In the genomic region with DNA sequence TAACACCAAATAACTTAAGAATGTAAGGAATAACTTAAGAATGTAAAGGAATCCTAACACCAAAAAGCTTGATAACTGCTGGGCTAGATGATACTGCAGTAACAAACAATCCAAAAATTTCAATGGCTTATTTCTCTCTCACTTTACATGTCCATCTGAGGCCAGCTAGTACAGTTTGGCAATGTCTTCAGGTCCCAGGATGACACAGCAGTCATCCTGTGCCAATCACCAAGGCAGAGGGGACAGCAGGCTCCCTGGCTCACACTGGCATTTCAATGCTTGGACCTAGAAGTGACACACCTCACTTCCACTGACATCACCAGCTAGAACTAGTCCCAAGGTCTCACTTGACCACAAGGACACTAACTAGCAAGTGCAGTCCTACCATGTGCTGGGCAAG, we compare ENCODE assay signal across 19 cellular contexts. TPM values are rescaled to one million over a fixed set of nuclear protein-coding genes. Genes with fewer than 3 reads are reported as not detected.
A peak's percentile ranks its signal among the peaks of the same experiment; 100 is the strongest.
DNase-seq lines count a peak whose midpoint lies in the region; ATAC-seq, FAIRE-seq and TF ChIP-seq lines count a peak whose summit lies in the region.
"Had no signal": no experiment of that assay in that cellular context is flagged by ENCODE, and none has a peak within 500 bp of the region (broad histone marks: within the 10 kb centered on the region; RNA-seq: fewer than 3 reads in every experiment).

No MANE protein-coding gene starts in this region.

- H3K9me3 ChIP-seq in GM23248 (ENCODE audit: low read depth) = no peaks in the 10 kb centered on the region
- H3K9me3 ChIP-seq in adrenal gland (replicated peaks in 1 of 3) = no peaks in the 10 kb centered on the region
- H3K9me3 ChIP-seq in psoas muscle = no peaks in the 10 kb centered on the region
- no peaks in the 10 kb centered on the region for H3K9me3 ChIP-seq in MM.1S (replicated peaks; ENCODE audit: insufficient read depth, low read length)
- H3K9me3 ChIP-seq: ascending aorta, BE2C, left lung had no signal

- H3K27me3 ChIP-seq in GM23248 (replicated peaks; ENCODE audit: insufficient read depth) (no peaks in the 10 kb centered on the region), adrenal gland (no peaks in the 10 kb centered on the region), psoas muscle (ENCODE audit: insufficient read depth in 3 of 3, low read length in 2 of 3) (no peaks in the 10 kb centered on the region), MM.1S (replicated peaks; ENCODE audit: insufficient read depth, low read length) (no peaks in the 10 kb centered on the region)
- H3K27me3 ChIP-seq: ascending aorta, BE2C, left lung had no signal

- peak overlapping the region; percentile 32 for H3K27ac ChIP-seq in GM23248
- H3K27ac ChIP-seq in adrenal gland = peak overlapping the region in 1 of 5 donors; percentile 70
- H3K27ac ChIP-seq in psoas muscle = peak overlapping the region; percentile 68
- H3K27ac ChIP-seq in MM.1S (ENCODE audit: low read length) = no peak overlapping the region
- H3K27ac ChIP-seq: ascending aorta, coronary artery, left lung had no signal

- DNase-seq in GM23248 = peak; percentile 47
- DNase-seq in adrenal gland = peak in 5 of 7 donors; percentile 47 to 60 (median 51)
- DNase-seq in Right ventricle myocardium superior = no peak
- peak; percentile 39 to 79 for DNase-seq in psoas muscle
- DNase-seq in GM19239 (ENCODE audit: insufficient read length, low spot score) = no peak
- no peak for DNase-seq in NCI-H146 treated with DMSO at 0.1 percent for 48 hours (lab: John Stamatoyannopoulos, UW; ENCODE audit: unreplicated experiment)
- no peak for DNase-seq in MM.1S
- DNase-seq: activated CD4-positive, alpha-beta T cell treated with anti-CD3 and anti-CD28 coated beads for 4 hours; activated gamma-delta T cell; BE2C; H7; left lung; natural killer cell; NCI-H187 treated with DMSO at 0.1 percent for 48 hours; NCI-H510A; retina had no signal

- TF ChIP-seq POLR2A in adrenal gland (IDR thresholded peaks at IDR 0.05) = no peak

- H3K4me3 ChIP-seq in GM23248 = peak overlapping the region; percentile 10; the same call in 1 of the 2 replicates
- H3K4me3 ChIP-seq in adrenal gland = no peak overlapping the region
- H3K4me3 ChIP-seq in psoas muscle = no peak overlapping the region
- H3K4me3 ChIP-seq in MM.1S (ENCODE audit: low read length) = no peak overlapping the region
- H3K4me3 ChIP-seq: ascending aorta, coronary artery, left lung had no signal

- H3K9me2 ChIP-seq in GM23248 (ENCODE audit: insufficient read depth) (no peaks in the 10 kb centered on the region), MM.1S (replicated peaks; ENCODE audit: insufficient read depth, low read length) (no peaks in the 10 kb centered on the region)

- peak; percentile 85 for ATAC-seq in Right ventricle myocardium superior (ENCODE audit: poor library complexity)
- peak; percentile 98 to 99 (median 99) for ATAC-seq in psoas muscle
- ATAC-seq in GM19324 (IDR thresholded peaks at IDR 0.05; ENCODE audit: low FRiP score, unreplicated experiment) = no peak
- ATAC-seq: left lung, natural killer cell had no signal

- intact Hi-C loops in adrenal gland (cut with DNase I) (no loop called here), Right ventricle myocardium superior (cut with DNase I) (no loop called here), psoas muscle (cut with DNase I) (no loop called here)

- H3K4me1 ChIP-seq in GM23248 (ENCODE audit: insufficient read depth) = peaks cover 34% of the 10 kb centered on the region
- peaks cover 13 to 33% of the 10 kb centered on the region in 2 donors for H3K4me1 ChIP-seq in adrenal gland (replicated peaks in 1 of 2)
- peaks cover 25% of the 10 kb centered on the region for H3K4me1 ChIP-seq in psoas muscle
- no peaks in the 10 kb centered on the region for H3K4me1 ChIP-seq in MM.1S (ENCODE audit: low read length)
- H3K4me1 ChIP-seq: ascending aorta, BE2C, left lung had no signal

- peaks cover 97% of the 10 kb centered on the region for H3K79me2 ChIP-seq in GM23248 (ENCODE audit: insufficient read depth)
- H3K79me2 ChIP-seq in MM.1S (ENCODE audit: low read length) = peaks cover 55% of the 10 kb centered on the region

- H4K20me1 ChIP-seq in GM23248 (ENCODE audit: insufficient read depth) (no peaks in the 10 kb centered on the region; the same call in 1 of the 2 replicates), MM.1S (ENCODE audit: insufficient read depth, low read length) (no peaks in the 10 kb centered on the region; the same call in 1 of the 2 replicates)

- H3K36me3 ChIP-seq in GM23248 (ENCODE audit: low read depth) = no peaks in the 10 kb centered on the region; the same call in 1 of the 2 replicates
- no peaks in the 10 kb centered on the region for H3K36me3 ChIP-seq in adrenal gland (replicated peaks in 1 of 2)
- H3K36me3 ChIP-seq in psoas muscle (ENCODE audit: insufficient read depth in 1 of 2, low read depth in 1 of 2) = peaks cover 2 to 4% of the 10 kb centered on the region in 2 donors
- H3K36me3 ChIP-seq in MM.1S (replicated peaks; ENCODE audit: insufficient read depth, low read length) = no peaks in the 10 kb centered on the region
- H3K36me3 ChIP-seq: BE2C had no signal

- no peak for FAIRE-seq in GM19239 (lab: Jason Lieb, UNC)

- H3F3A ChIP-seq in GM23248 (ENCODE audit: insufficient read depth) (peaks cover 34% of the 10 kb centered on the region), MM.1S (ENCODE audit: insufficient read depth, low read length) (no peaks in the 10 kb centered on the region)

- H2AFZ ChIP-seq in GM23248 = no peak overlapping the region
- H2AFZ ChIP-seq in MM.1S (ENCODE audit: low read length) = no peak overlapping the region

- TF ChIP-seq CTCF in adrenal gland (IDR thresholded peaks at IDR 0.05) = no peak
- no peak for TF ChIP-seq CTCF in psoas muscle (IDR thresholded peaks at IDR 0.05)
- TF ChIP-seq CTCF in MM.1S (IDR thresholded peaks at IDR 0.05; ENCODE audit: low read length) = no peak

- in situ Hi-C loops in GM23248 (cut with MboI) = no loop called here

- H3K9ac ChIP-seq in GM23248 (no peak overlapping the region), MM.1S (ENCODE audit: low read length) (no peak overlapping the region)

- H3K4me2 ChIP-seq in GM23248 (ENCODE audit: unreplicated experiment) (peak overlapping the region; percentile 58), MM.1S (ENCODE audit: low read depth, low read length) (no peak overlapping the region)

RNA-seq across cellular contexts. Expression of a gene that starts 15.3 kb away (rescaled TPM):
- total RNA-seq in GM23248 (2014; rRNA removed; shearing (Covaris generic)) = 23.4 and 28.9 TPM in 2 replicates
- polyA plus RNA-seq in GM23248 (2016; fragmentation: Nextera tagmentation; extraction: Ambion mirVana) = 40.6 and 46.9 TPM in 2 replicates
- 10 to 100 TPM; 29.2 to 82.0 (median 62.3) TPM for total RNA-seq in adrenal gland
- polyA plus RNA-seq in adrenal gland = 100 to 1,000 TPM in 1 of 3 donors, 10 to 100 TPM in 2; 52.3 to 125 (median 65.6) TPM
- 74.0 TPM for total RNA-seq in Right ventricle myocardium superior
- total RNA-seq in psoas muscle = 10 to 100 TPM; 40.4 to 58.8 (median 51.1) TPM
- polyA plus RNA-seq in psoas muscle = 10 to 100 TPM; 28.2 to 65.4 (median 63.9) TPM

Comparison
In these comparisons a context has a peak if more than half of its experiments do, and no peak if none do; other contexts are left out.
1. DNase-seq: peak in GM23248 (single experiment), adrenal gland (5 of 7) and psoas muscle (2 of 2); none in Right ventricle myocardium superior (single experiment), GM19239 (single experiment), NCI-H146 treated with DMSO at 0.1 percent for 48 hours (single experiment) and MM.1S (single experiment).